Comparison of ENCODE assay signal across 1 cellular context in the genomic region with DNA sequence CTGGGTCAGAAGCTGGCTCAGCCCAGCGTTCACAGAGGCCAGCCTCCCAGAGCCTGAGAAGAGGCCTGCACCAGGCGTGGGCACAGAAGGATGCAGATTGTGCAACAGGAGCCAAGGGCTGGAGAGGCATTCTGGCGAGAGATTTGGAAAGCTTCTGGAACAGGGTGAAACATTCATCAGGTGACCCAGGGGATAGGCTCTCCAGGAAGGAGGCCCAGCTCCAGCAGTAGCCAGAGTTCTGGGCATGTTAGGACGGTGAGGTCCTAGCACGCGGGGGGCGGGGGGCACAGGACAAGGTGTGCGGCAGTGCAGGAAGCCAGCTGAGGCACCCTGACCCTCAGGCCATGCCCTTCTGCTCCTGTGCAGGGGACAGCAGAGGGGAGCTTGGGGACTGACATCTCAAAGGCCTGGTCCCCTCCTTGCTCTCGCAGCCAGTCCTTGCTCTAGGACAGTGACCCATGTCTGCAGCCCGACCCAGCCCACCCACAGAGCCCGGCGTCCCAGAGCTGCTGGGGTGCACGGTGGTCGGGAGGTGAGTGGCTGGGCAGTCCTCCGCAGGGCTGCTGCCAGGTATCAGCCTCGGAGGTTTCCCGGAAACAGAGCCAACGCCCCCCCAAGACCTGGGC.
TF ChIP-seq lines count a peak whose summit lies in the region.

No MANE protein-coding gene starts in this region.

TF ChIP-seq in IMR-90, 13 proteins besides CTCF, POLR2A, EP300 and RAD21:
- TF ChIP-seq CEBPB (IDR thresholded peaks at IDR 0.05; ENCODE audit: low read depth, low read length) (peak; percentile 52; the same call in 1 of the 2 replicates), BHLHE40 (IDR thresholded peaks at IDR 0.05; ENCODE audit: low read depth, low read length) (no peak), MXI1 (IDR thresholded peaks at IDR 0.05; ENCODE audit: borderline replicate concordance, low read depth, low read length) (no peak)
- TF ChIP-seq, protein P1, sequence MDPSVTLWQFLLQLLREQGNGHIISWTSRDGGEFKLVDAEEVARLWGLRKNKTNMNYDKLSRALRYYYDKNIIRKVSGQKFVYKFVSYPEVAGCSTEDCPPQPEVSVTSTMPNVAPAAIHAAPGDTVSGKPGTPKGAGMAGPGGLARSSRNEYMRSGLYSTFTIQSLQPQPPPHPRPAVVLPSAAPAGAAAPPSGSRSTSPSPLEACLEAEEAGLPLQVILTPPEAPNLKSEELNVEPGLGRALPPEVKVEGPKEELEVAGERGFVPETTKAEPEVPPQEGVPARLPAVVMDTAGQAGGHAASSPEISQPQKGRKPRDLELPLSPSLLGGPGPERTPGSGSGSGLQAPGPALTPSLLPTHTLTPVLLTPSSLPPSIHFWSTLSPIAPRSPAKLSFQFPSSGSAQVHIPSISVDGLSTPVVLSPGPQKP (IDR thresholded peaks at IDR 0.05; ENCODE audit: borderline replicate concordance, low read depth, low read length), result no peak
- TF ChIP-seq, protein P2, sequence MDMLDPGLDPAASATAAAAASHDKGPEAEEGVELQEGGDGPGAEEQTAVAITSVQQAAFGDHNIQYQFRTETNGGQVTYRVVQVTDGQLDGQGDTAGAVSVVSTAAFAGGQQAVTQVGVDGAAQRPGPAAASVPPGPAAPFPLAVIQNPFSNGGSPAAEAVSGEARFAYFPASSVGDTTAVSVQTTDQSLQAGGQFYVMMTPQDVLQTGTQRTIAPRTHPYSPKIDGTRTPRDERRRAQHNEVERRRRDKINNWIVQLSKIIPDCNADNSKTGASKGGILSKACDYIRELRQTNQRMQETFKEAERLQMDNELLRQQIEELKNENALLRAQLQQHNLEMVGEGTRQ (IDR thresholded peaks at IDR 0.05; ENCODE audit: low read depth, low read length), result no peak
TF ChIP-seq in IMR-90: peak in this region for 1.
